ENCODE assay signal across 1 cellular context in the genomic region with DNA sequence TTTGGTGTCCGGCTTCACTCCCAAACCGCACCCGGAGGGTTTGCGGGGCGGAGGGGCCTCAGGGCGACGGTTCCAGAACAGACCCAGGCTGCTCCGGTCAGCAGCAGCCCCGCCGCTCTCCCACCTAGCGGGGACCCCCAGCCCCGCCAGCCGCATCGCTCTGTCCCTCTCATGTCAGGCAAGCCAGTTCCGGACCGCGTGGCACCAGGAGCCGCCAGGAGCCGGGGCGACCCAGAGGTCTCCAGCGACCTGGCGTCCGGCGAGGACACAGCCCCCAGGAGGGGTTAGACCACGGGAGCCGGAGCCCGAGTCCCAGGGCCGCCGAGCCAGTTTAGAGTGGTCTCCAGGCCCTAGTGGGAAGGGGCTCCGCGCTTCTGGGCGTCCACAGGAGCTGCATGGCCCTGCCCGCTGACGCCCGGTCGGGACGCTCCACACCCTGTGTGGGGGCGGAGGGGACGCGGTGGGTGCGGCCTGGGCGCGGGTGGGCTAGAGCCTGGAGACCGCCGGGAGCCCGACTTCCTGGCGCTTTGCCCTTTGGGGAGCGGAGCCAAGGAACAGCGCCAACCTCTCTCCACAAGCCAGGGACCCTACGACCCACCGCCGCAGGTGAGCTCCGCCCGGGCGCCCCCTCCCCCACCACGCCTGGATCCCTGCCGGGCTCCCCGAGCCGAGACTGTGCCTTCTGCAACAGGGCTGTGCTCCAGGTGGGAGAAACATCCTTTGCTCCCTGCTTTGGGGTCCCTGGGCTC.
TF ChIP-seq lines count a peak whose summit lies in the region.

No MANE protein-coding gene starts in this region.

TF ChIP-seq in liver, 16 proteins besides CTCF, POLR2A, EP300 and RAD21 (continued from another document):
- TF ChIP-seq EGR1 (IDR thresholded peaks at IDR 0.05; ENCODE audit: low read depth in 2 of 2) (no peak), HNF4G (IDR thresholded peaks at IDR 0.05) (no peak), TAF1 (conservative IDR thresholded peaks at IDR 0.05) (no peak), GABPA (IDR thresholded peaks at IDR 0.05 in 1 of 2, conservative IDR thresholded peaks at IDR 0.05 in 1 of 2) (no peak), HNF4A (conservative IDR thresholded peaks at IDR 0.05) (no peak), SP1 (IDR thresholded peaks at IDR 0.05) (no peak)
- TF ChIP-seq, protein P1, sequence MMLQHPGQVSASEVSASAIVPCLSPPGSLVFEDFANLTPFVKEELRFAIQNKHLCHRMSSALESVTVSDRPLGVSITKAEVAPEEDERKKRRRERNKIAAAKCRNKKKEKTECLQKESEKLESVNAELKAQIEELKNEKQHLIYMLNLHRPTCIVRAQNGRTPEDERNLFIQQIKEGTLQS (IDR thresholded peaks at IDR 0.05) = no peak
